8 cellular contexts compared by ENCODE assay signal in genomic region chr19:2016041-2016807, GRCh38. TPM values are rescaled to one million over a fixed set of nuclear protein-coding genes. Genes with fewer than 3 reads are reported as not detected.
DNase-seq lines count a peak whose midpoint lies in the region; ATAC-seq, FAIRE-seq and TF ChIP-seq lines count a peak whose summit lies in the region.
"Had no signal": no experiment of that assay in that cellular context is flagged by ENCODE, and none has a peak within 500 bp of the region (broad histone marks: within the 10 kb centered on the region; RNA-seq: fewer than 3 reads in every experiment).

No MANE protein-coding gene starts in this region.

- DNase-seq in NCI-H1417 treated with DMSO at 0.1 percent for 48 hours (lab: John Stamatoyannopoulos, UW) (peak; percentile 10), T-helper 17 cell (peak in 2 of 3 donors; percentile 42 to 53), mammary epithelial cell (peak; percentile 66), inferior parietal cortex (ENCODE audit: extremely low spot score) (peak; percentile 15), small intestine (peak; percentile 83)

- H4K20me1 ChIP-seq in mammary epithelial cell (ENCODE audit: insufficient read depth, low read length): no peaks in the 10 kb centered on the region

- H3K4me3 ChIP-seq in GM08714 (ENCODE audit: low read length) (peak overlapping the region; percentile 14; the same call in 1 of the 2 replicates), mammary epithelial cell (replicated peaks in 1 of 3; ENCODE audit: insufficient read depth in 1 of 3, low read depth in 2 of 3, low read length in 3 of 3) (peak overlapping the region in 1 of 3 experiments; percentile 38), small intestine (ENCODE audit: low read depth in 1 of 2, low read length in 2 of 2) (peak overlapping the region in 1 of 2 donors; percentile 29)

- peaks cover 36% of the 10 kb centered on the region for H3K79me2 ChIP-seq in mammary epithelial cell (ENCODE audit: insufficient read depth, low read length)

- H3K27ac Mint-ChIP-seq in T-helper 17 cell: peak overlapping the region; percentile 32

- H3K4me3 Mint-ChIP-seq in T-helper 17 cell: peak overlapping the region; percentile 79

- intact Hi-C loops in mammary epithelial cell (cut with micrococcal nuclease): loop anchor here (2.0 kb wide), 1 partner anchor 73 kb away; no protein-coding TSS in a partner anchor

- peak; percentile 56 for ATAC-seq in T-helper 17 cell
- ATAC-seq in GM21515 (IDR thresholded peaks at IDR 0.05; ENCODE audit: unreplicated experiment): no peak

- H3K4me1 ChIP-seq in mammary epithelial cell (ENCODE audit: insufficient read depth, low read length): peaks cover 8% of the 10 kb centered on the region
- no peaks in the 10 kb centered on the region for H3K4me1 ChIP-seq in small intestine (ENCODE audit: control insufficient read depth in 2 of 2, insufficient read depth in 1 of 2, low read depth in 1 of 2, low read length in 1 of 2)

- H3K9me3 ChIP-seq in T-helper 17 cell (ENCODE audit: control insufficient read depth, low read length, poor library complexity, severe bottlenecking) (no peaks in the 10 kb centered on the region), mammary epithelial cell (replicated peaks; ENCODE audit: insufficient read depth, low read length) (no peaks in the 10 kb centered on the region), small intestine (ENCODE audit: control insufficient read depth, low read depth) (no peaks in the 10 kb centered on the region)

- H3K9ac ChIP-seq in mammary epithelial cell (ENCODE audit: insufficient read depth, low read length): no peak overlapping the region

- peak overlapping the region; percentile 40 for H2AFZ ChIP-seq in mammary epithelial cell (ENCODE audit: low read depth, low read length)

- dilution Hi-C loops in mammary epithelial cell (cut with HindIII; ENCODE audit: low sequenced_read_pairs): no loop called here

- H3K4me1 Mint-ChIP-seq in T-helper 17 cell: peaks cover 19% of the 10 kb centered on the region

- H3K27ac ChIP-seq in mammary epithelial cell (ENCODE audit: insufficient read depth, low read depth, low read length) (no peak overlapping the region), small intestine (ENCODE audit: low read depth in 1 of 2, low read length in 1 of 2) (peak overlapping the region in 1 of 2 donors; percentile 2)

- CTCF ChIA-PET in mammary epithelial cell (lab: Charles Lee; ENCODE audit: low non-redundant PET): interaction anchor here (0.7 kb wide), 1 partner anchor 190 kb away, joined by 5 read pairs; no protein-coding TSS in a partner anchor

- 34% methylated on average over 17 of the region's 23 CpGs for WGBS in mammary epithelial cell (ENCODE audit: low coverage, missing lambda C conversion rate)
- WGBS in small intestine, 3 donors: 49 to 66% (median 55%) methylated on average over 22 to 23 of the region's 23 CpGs

- no peaks in the 10 kb centered on the region for H3K27me3 Mint-ChIP-seq in T-helper 17 cell

- in situ Hi-C loops in mammary epithelial cell (cut with MboI; ENCODE audit: low sequenced_read_pairs in 2 of 2): no loop called here

- H3K4me2 ChIP-seq in mammary epithelial cell (ENCODE audit: insufficient read depth, low read depth, low read length): peak overlapping the region; percentile 21

- no peaks in the 10 kb centered on the region for H3K27me3 ChIP-seq in mammary epithelial cell (ENCODE audit: insufficient read depth, low read length)
- H3K27me3 ChIP-seq in small intestine (ENCODE audit: control insufficient read depth in 2 of 2, insufficient read depth in 2 of 2, low read length in 2 of 2): no peaks in the 10 kb centered on the region

- no peaks in the 10 kb centered on the region for H3K36me3 Mint-ChIP-seq in T-helper 17 cell (ENCODE audit: low read depth)

- FAIRE-seq in small intestine (lab: Jason Lieb, UNC): no peak
- FAIRE-seq: islet of Langerhans had no signal

- no TSS peak for BruUV-seq in mammary epithelial cell (replicated peaks; lab: Mats Ljungman, UMichigan)

- H3K36me3 ChIP-seq in mammary epithelial cell (ENCODE audit: insufficient read depth, low read length) (no peaks in the 10 kb centered on the region), small intestine (ENCODE audit: control insufficient read depth in 2 of 2, insufficient read depth in 2 of 2, low read length in 2 of 2) (no peaks in the 10 kb centered on the region)

- TF ChIP-seq CTCF in mammary epithelial cell (conservative IDR thresholded peaks at IDR 0.05 in 1 of 2, IDR thresholded peaks at IDR 0.05 in 1 of 2; ENCODE audit: extremely low read depth in 1 of 2, insufficient read depth in 1 of 2, low read depth in 1 of 2, low read length in 2 of 2): no peak

RNA-seq across cellular contexts. Expression of gene BTBD2, which starts 0.7 kb away (rescaled TPM):
- total RNA-seq in T-helper 17 cell (10 to 100 TPM; 53.4 to 64.6 TPM), mammary epithelial cell (10 to 100 TPM; 39.5 to 62.8 TPM)
- polyA plus RNA-seq in mammary epithelial cell (25.9 TPM), small intestine (10 to 100 TPM; 32.7 to 60.9 (median 45.2) TPM)
- polyA minus RNA-seq in mammary epithelial cell: 39.2 TPM

RNA-seq across cellular contexts. Expression of gene MKNK2, which starts 34.8 kb away (rescaled TPM):
- total RNA-seq in T-helper 17 cell (100 to 1,000 TPM; 256 to 288 TPM), mammary epithelial cell (100 to 1,000 TPM in 1 of 2 donors, 10 to 100 TPM in 1; 91.7 to 248 TPM)
- polyA plus RNA-seq in mammary epithelial cell (152 TPM), small intestine (10 to 100 TPM; 47.6 to 97.7 (median 80.1) TPM)
- 244 TPM for polyA minus RNA-seq in mammary epithelial cell

Comparison
In these comparisons a context has a peak if more than half of its experiments do, and no peak if none do; other contexts are left out.
1. DNase-seq: peak in every context shown above with its lines; median percentile 83 in small intestine; 66 in mammary epithelial cell; 48 in T-helper 17 cell; 15 in inferior parietal cortex; 10 in NCI-H1417 treated with DMSO at 0.1 percent for 48 hours.